1 cellular context compared by ENCODE assay signal in genomic region chr20:46354920-46355654, GRCh38.
TF ChIP-seq lines count a peak whose summit lies in the region.

No MANE protein-coding gene starts in this region.

TF ChIP-seq in HepG2, 621 proteins besides CTCF, POLR2A, EP300 and RAD21:
- TF ChIP-seq MYC (CRISPR knock-in tag; IDR thresholded peaks at IDR 0.05; ENCODE audit: borderline replicate concordance) (no peak), ZNF687 (CRISPR knock-in tag; IDR thresholded peaks at IDR 0.05) (peak; percentile 30; the same call in 1 of the 2 replicates), NFATC3 (CRISPR knock-in tag; IDR thresholded peaks at IDR 0.05) (no peak), SNAI1 (CRISPR knock-in tag; IDR thresholded peaks at IDR 0.05; ENCODE audit: borderline replicate concordance) (no peak), KDM2A (CRISPR knock-in tag; IDR thresholded peaks at IDR 0.05; ENCODE audit: borderline replicate concordance, low read depth) (peak; percentile 31; the same call in 1 of the 2 replicates), RBFOX2 (IDR thresholded peaks at IDR 0.05; ENCODE audit: low read depth, low read length) (peak; percentile 27; the same call in 1 of the 2 replicates), CERS6 (CRISPR knock-in tag; IDR thresholded peaks at IDR 0.05) (no peak), ZNF891 (CRISPR knock-in tag; IDR thresholded peaks at IDR 0.05) (peak; percentile 21; the same call in 1 of the 2 replicates), NFYC (CRISPR knock-in tag; IDR thresholded peaks at IDR 0.05) (no peak), RBM22 (optimal IDR thresholded peaks at IDR 0.05; ENCODE audit: low read length) (peak; percentile 7), ZBTB44 (CRISPR knock-in tag; IDR thresholded peaks at IDR 0.05) (no peak), PAF1 (CRISPR knock-in tag; IDR thresholded peaks at IDR 0.05) (0 out of 2 replicates have a peak, but pooled peaks have one; percentile 47), ZBTB7A (CRISPR knock-in tag; IDR thresholded peaks at IDR 0.05) (0 out of 2 replicates have a peak, but pooled peaks have one; percentile 23), ZNF18 (CRISPR knock-in tag; IDR thresholded peaks at IDR 0.05; ENCODE audit: insufficient replicate concordance) (peak; percentile 53), ZNF768 (CRISPR knock-in tag; IDR thresholded peaks at IDR 0.05) (0 out of 2 replicates have a peak, but pooled peaks have one; percentile 41), KLF15 (CRISPR knock-in tag; IDR thresholded peaks at IDR 0.05; ENCODE audit: borderline replicate concordance) (0 out of 2 replicates have a peak, but pooled peaks have one; percentile 55), ZNF44 (CRISPR knock-in tag; IDR thresholded peaks at IDR 0.05) (no peak), ZNF879 (CRISPR knock-in tag; IDR thresholded peaks at IDR 0.05) (no peak), ZNF280D (CRISPR knock-in tag; IDR thresholded peaks at IDR 0.05) (no peak), NRL (CRISPR knock-in tag; IDR thresholded peaks at IDR 0.05; ENCODE audit: borderline replicate concordance) (peak; percentile 49; the same call in 1 of the 2 replicates), PRDM10 (CRISPR knock-in tag; IDR thresholded peaks at IDR 0.05; ENCODE audit: low read depth) (no peak), MTF1 (CRISPR knock-in tag; IDR thresholded peaks at IDR 0.05) (no peak), HMGA1 (CRISPR knock-in tag; conservative IDR thresholded peaks at IDR 0.05) (no peak), HOXA9 (CRISPR knock-in tag; IDR thresholded peaks at IDR 0.05; ENCODE audit: borderline replicate concordance) (no peak), TARDBP (CRISPR knock-in tag; IDR thresholded peaks at IDR 0.05) (no peak), AGO2 (optimal IDR thresholded peaks at IDR 0.05; ENCODE audit: low read depth, low read length) (peak; percentile 94), MAX (IDR thresholded peaks at IDR 0.05) (no peak)
- TF ChIP-seq, protein P1, sequence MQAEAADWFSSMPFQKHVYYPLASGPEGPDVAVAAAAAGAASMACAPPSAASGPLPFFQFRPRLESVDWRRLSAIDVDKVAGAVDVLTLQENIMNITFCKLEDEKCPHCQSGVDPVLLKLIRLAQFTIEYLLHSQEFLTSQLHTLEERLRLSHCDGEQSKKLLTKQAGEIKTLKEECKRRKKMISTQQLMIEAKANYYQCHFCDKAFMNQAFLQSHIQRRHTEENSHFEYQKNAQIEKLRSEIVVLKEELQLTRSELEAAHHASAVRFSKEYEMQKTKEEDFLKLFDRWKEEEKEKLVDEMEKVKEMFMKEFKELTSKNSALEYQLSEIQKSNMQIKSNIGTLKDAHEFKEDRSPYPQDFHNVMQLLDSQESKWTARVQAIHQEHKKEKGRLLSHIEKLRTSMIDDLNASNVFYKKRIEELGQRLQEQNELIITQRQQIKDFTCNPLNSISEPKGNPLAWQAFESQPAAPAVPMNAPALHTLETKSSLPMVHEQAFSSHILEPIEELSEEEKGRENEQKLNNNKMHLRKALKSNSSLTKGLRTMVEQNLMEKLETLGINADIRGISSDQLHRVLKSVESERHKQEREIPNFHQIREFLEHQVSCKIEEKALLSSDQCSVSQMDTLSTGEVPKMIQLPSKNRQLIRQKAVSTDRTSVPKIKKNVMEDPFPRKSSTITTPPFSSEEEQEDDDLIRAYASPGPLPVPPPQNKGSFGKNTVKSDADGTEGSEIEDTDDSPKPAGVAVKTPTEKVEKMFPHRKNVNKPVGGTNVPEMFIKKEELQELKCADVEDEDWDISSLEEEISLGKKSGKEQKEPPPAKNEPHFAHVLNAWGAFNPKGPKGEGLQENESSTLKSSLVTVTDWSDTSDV (CRISPR knock-in tag; IDR thresholded peaks at IDR 0.05) = 0 out of 2 replicates have a peak, but pooled peaks have one; percentile 58
- TF ChIP-seq, protein P2, sequence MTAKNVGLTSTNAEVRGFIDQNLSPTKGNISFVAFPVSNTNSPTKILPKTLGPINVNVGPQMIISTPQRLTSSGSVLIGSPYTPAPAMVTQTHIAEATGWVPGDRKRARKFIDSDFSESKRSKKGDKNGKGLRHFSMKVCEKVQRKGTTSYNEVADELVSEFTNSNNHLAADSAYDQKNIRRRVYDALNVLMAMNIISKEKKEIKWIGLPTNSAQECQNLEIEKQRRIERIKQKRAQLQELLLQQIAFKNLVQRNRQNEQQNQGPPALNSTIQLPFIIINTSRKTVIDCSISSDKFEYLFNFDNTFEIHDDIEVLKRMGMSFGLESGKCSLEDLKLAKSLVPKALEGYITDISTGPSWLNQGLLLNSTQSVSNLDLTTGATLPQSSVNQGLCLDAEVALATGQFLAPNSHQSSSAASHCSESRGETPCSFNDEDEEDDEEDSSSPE (CRISPR knock-in tag; IDR thresholded peaks at IDR 0.05) = no peak
- TF ChIP-seq, protein P3, sequence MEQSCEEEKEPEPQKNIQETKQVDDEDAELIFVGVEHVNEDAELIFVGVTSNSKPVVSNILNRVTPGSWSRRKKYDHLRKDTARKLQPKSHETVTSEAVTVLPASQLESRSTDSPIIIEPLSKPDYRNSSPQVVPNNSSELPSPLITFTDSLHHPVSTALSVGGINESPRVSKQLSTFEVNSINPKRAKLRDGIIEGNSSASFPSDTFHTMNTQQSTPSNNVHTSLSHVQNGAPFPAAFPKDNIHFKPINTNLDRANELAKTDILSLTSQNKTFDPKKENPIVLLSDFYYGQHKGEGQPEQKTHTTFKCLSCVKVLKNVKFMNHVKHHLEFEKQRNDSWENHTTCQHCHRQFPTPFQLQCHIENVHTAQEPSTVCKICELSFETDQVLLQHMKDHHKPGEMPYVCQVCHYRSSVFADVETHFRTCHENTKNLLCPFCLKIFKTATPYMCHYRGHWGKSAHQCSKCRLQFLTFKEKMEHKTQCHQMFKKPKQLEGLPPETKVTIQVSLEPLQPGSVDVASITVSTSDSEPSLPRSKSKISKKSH (CRISPR knock-in tag; IDR thresholded peaks at IDR 0.05; ENCODE audit: borderline replicate concordance) = peak; percentile 23; the same call in 1 of the 2 replicates
TF ChIP-seq in HepG2: peak in this region for 14.
